In genomic region chr13:50365300-50365682, GRCh38 we compare ENCODE assay signal across 9 cellular contexts.
DNase-seq lines count a peak whose midpoint lies in the region; ATAC-seq and TF ChIP-seq lines count a peak whose summit lies in the region.
"Had no signal": no experiment of that assay in that cellular context is flagged by ENCODE, and none has a peak within 500 bp of the region (broad histone marks: within the 10 kb centered on the region; RNA-seq: fewer than 3 reads in every experiment).

No MANE protein-coding gene starts in this region.

- no peak overlapping the region for H3K4me3 Mint-ChIP-seq in stimulated activated naive CD8-positive, alpha-beta T cell treated with anti-CD3 and anti-CD28 coated beads, Interleukin-15, amount 100 ng/mL, for 72 hours
- peak overlapping the region in 3 of 5 donors; percentile 6 to 80 (median 16) for H3K4me3 Mint-ChIP-seq in immature natural killer cell

- DNase-seq in stimulated activated naive CD8-positive, alpha-beta T cell treated with anti-CD3 and anti-CD28 coated beads, Interleukin-15, Interleukin-2, amounts not matched to agents 100 U/mL and 50 U/mL, for 24 hours = no peak
- no peak for DNase-seq in stimulated activated naive CD8-positive, alpha-beta T cell treated with anti-CD3 and anti-CD28 coated beads, Interleukin-15, amount 100 ng/mL, for 72 hours
- DNase-seq in immature natural killer cell (peak in 1 of 3 donors; percentile 26), adrenal gland (no peak), GM13977 (ENCODE audit: low spot score) (no peak), hypothalamus (lab: John Stamatoyannopoulos, UW) (no peak)

- H3K4me1 Mint-ChIP-seq in stimulated activated naive CD8-positive, alpha-beta T cell treated with anti-CD3 and anti-CD28 coated beads, Interleukin-15, amount 100 ng/mL, for 72 hours = peaks cover 41% of the 10 kb centered on the region
- H3K4me1 Mint-ChIP-seq in immature natural killer cell = peaks cover 20 to 37% of the 10 kb centered on the region in 2 donors

- H3K9me3 Mint-ChIP-seq in stimulated activated naive CD8-positive, alpha-beta T cell treated with anti-CD3 and anti-CD28 coated beads, Interleukin-15, amount 100 ng/mL, for 72 hours = no peaks in the 10 kb centered on the region
- peaks cover 0 to 1% (median 0%) of the 10 kb centered on the region in 6 donors for H3K9me3 Mint-ChIP-seq in immature natural killer cell

- H3K27ac ChIP-seq in VCaP = peak overlapping the region; percentile 84
- no peak overlapping the region for H3K27ac ChIP-seq in adrenal gland
- H3K27ac ChIP-seq: BLaER1 had no signal

- H3K36me3 Mint-ChIP-seq in immature natural killer cell = peaks cover 0 to 10% (median 0%) of the 10 kb centered on the region in 3 donors

- no peaks in the 10 kb centered on the region for H3K9me3 ChIP-seq in adrenal gland (replicated peaks in 1 of 3)
- H3K9me3 ChIP-seq: BLaER1 had no signal

- H3K27me3 Mint-ChIP-seq in stimulated activated naive CD8-positive, alpha-beta T cell treated with anti-CD3 and anti-CD28 coated beads, Interleukin-15, amount 100 ng/mL, for 72 hours = peaks cover 71% of the 10 kb centered on the region
- peaks cover 0 to 3% (median 0%) of the 10 kb centered on the region in 3 donors for H3K27me3 Mint-ChIP-seq in immature natural killer cell (ENCODE audit: low read depth in 3 of 3)

- peak overlapping the region in 1 of 2 donors; percentile 86 for H3K27ac Mint-ChIP-seq in stimulated activated naive CD8-positive, alpha-beta T cell treated with anti-CD3 and anti-CD28 coated beads, Interleukin-15, amount 100 ng/mL, for 72 hours
- peak overlapping the region in 3 of 6 donors; percentile 43 to 90 (median 83) for H3K27ac Mint-ChIP-seq in immature natural killer cell

- TF ChIP-seq POLR2A in adrenal gland (IDR thresholded peaks at IDR 0.05) = no peak

- WGBS in adrenal gland, 4 donors = 86 to 94% (median 91%) methylated on average over 2 of the region's 2 CpGs

- TF ChIP-seq CTCF in VCaP (conservative IDR thresholded peaks at IDR 0.05) = no peak
- TF ChIP-seq CTCF in adrenal gland (IDR thresholded peaks at IDR 0.05) = no peak
- no peak for TF ChIP-seq CTCF in GM13977 (IDR thresholded peaks at IDR 0.05; ENCODE audit: extremely low read depth, insufficient read depth, missing control alignments)

- H3K4me3 ChIP-seq in adrenal gland = no peak overlapping the region
- H3K4me3 ChIP-seq: BLaER1 had no signal

- peaks cover 0 to 10% of the 10 kb centered on the region in 2 donors for H3K4me1 ChIP-seq in adrenal gland (replicated peaks in 1 of 2)
- H3K4me1 ChIP-seq: BLaER1 had no signal

- no peaks in the 10 kb centered on the region for H3K36me3 ChIP-seq in adrenal gland (replicated peaks in 1 of 2)
- H3K36me3 ChIP-seq: BLaER1 had no signal

- in situ Hi-C loops in GM13977 (cut with MboI; ENCODE audit: low pct_unique_long_range_greater_than_20kb, low sequenced_read_pairs, unreplicated experiment) = no loop called here

- no peaks in the 10 kb centered on the region for H3K27me3 ChIP-seq in adrenal gland
- H3K27me3 ChIP-seq: BLaER1 had no signal

- peak; percentile 5 for ATAC-seq in stimulated activated naive CD8-positive, alpha-beta T cell treated with anti-CD3 and anti-CD28 coated beads, Interleukin-15, Interleukin-2, amounts not matched to agents 100 U/mL and 50 U/mL, for 24 hours
- no peak for ATAC-seq in stimulated activated naive CD8-positive, alpha-beta T cell treated with anti-CD3 and anti-CD28 coated beads, Interleukin-15, amount 100 ng/mL, for 72 hours
- no peak for ATAC-seq in GM19397 (IDR thresholded peaks at IDR 0.05; ENCODE audit: unreplicated experiment)

- intact Hi-C loops in adrenal gland (cut with DNase I) = no loop called here

Comparison
In these comparisons a context has a peak if more than half of its experiments do, and no peak if none do; other contexts are left out.
1. H3K4me3 Mint-ChIP-seq: peak in immature natural killer cell (3 of 5); none in stimulated activated naive CD8-positive, alpha-beta T cell treated with anti-CD3 and anti-CD28 coated beads, Interleukin-15, amount 100 ng/mL, for 72 hours (0 of 2).